In the genomic region with DNA sequence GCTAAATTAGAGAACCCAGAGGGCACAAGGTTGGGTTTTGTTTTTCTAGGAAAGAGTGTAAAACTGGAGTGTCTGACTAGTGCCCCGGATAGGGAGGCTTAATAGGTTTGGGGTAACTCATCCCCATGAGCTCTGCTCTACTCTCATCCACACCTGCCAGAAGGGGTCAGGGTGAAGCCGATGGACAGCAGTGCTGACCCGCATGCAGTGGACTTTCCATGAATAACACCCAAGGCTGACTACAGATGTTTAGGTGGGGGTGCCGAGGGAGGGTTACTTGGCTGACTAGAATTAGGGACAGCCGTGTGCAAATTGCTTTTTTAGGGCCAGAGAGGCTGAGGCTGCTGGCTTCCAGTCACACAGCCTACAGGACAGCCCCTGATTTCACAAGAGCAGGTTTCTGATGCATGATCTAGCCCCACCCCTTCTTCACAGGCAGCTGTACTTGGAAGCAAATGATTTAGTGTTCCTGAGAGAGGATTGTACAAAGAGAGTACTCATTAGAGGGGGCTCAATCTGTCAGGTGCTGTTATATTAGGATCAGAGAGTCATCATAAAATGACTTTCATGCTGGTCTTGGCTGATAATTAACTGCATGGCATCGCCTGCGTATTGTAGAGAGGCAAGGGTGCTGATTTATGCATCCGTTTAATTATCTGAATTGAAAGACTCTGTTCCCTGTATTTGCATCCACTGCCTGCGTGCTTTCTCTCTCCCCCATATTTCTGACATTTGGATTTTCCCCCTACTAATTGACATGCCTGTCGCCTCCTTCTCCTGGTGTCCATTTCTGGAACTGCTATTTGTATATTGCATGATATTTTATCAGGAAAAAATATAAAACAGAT, we compare ENCODE assay signal across 10 cellular contexts. TPM values are rescaled to one million over a fixed set of nuclear protein-coding genes. Genes with fewer than 3 reads are reported as not detected.
DNase-seq lines count a peak whose midpoint lies in the region; ATAC-seq, FAIRE-seq and TF ChIP-seq lines count a peak whose summit lies in the region.
"Had no signal": no experiment of that assay in that cellular context is flagged by ENCODE, and none has a peak within 500 bp of the region (broad histone marks: within the 10 kb centered on the region; RNA-seq: fewer than 3 reads in every experiment).

No MANE protein-coding gene starts in this region.

- peak; percentile 77 to 89 for ATAC-seq in natural killer cell treated with Interleukin-12 subunit alpha and Interleukin-12 subunit beta and Interleukin-15 and Interleukin-18, amount 100 ng/mL, for 72 hours
- ATAC-seq in natural killer cell = no peak
- ATAC-seq: activated T-helper 17 cell treated with anti-CD3 and anti-CD28 coated beads, Interleukin-2, amount 50 U/mL, for 72 hours had no signal

- TF ChIP-seq POLR2A in GM12892 (IDR thresholded peaks at IDR 0.05; ENCODE audit: low read depth, low read length) = no peak
- TF ChIP-seq POLR2A in stomach (IDR thresholded peaks at IDR 0.05) = no peak

- H3K9me3 Mint-ChIP-seq in natural killer cell treated with Interleukin-12 subunit alpha and Interleukin-12 subunit beta and Interleukin-15 and Interleukin-18, amount 100 ng/mL, for 72 hours = peaks cover 3% of the 10 kb centered on the region
- no peaks in the 10 kb centered on the region for H3K9me3 Mint-ChIP-seq in natural killer cell
- H3K9me3 Mint-ChIP-seq: activated T-helper 17 cell treated with anti-CD3 and anti-CD28 coated beads, Interleukin-2, amount 50 U/mL, for 72 hours had no signal

- H3K4me3 ChIP-seq in astrocyte of the spinal cord (ENCODE audit: low read depth, low read length) (no peak overlapping the region), stomach (no peak overlapping the region)

- no peak for TF ChIP-seq CTCF in natural killer cell (IDR thresholded peaks at IDR 0.05)
- peak; percentile 56 for TF ChIP-seq CTCF in astrocyte of the spinal cord (IDR thresholded peaks at IDR 0.05; ENCODE audit: low read depth, low read length)
- no peak for TF ChIP-seq CTCF in stomach (IDR thresholded peaks at IDR 0.05)

- H3K27ac ChIP-seq in stomach = peak overlapping the region in 2 of 5 donors; percentile 2 to 3

- in situ Hi-C loops in astrocyte of the spinal cord (cut with HindIII; ENCODE audit: low sequenced_read_pairs) = no loop called here

- peaks cover 0 to 5% (median 0%) of the 10 kb centered on the region in 3 donors for H3K27me3 ChIP-seq in stomach

- DNase-seq in natural killer cell treated with Interleukin-12 subunit alpha and Interleukin-12 subunit beta and Interleukin-15 and Interleukin-18, amount 100 ng/mL, for 72 hours (ENCODE audit: low spot score) = peak; percentile 66
- DNase-seq in natural killer cell (no peak), astrocyte of the spinal cord (ENCODE audit: low read depth, low spot score) (no peak), DMS153 treated with DMSO at 0.1 percent for 48 hours (lab: John Stamatoyannopoulos, UW; ENCODE audit: unreplicated experiment) (no peak), DMS79 (lab: John Stamatoyannopoulos, UW) (no peak), GM12892 (ENCODE audit: insufficient read length) (no peak), stomach (no peak)
- DNase-seq: CD4-positive, CD25-positive, alpha-beta regulatory T cell had no signal

- FAIRE-seq in islet of Langerhans (lab: Jason Lieb, UNC) (peak; percentile 97), GM12892 (lab: Jason Lieb, UNC) (no peak)

- peaks cover 5 to 29% of the 10 kb centered on the region in 2 donors for H3K4me1 Mint-ChIP-seq in natural killer cell treated with Interleukin-12 subunit alpha and Interleukin-12 subunit beta and Interleukin-15 and Interleukin-18, amount 100 ng/mL, for 72 hours (ENCODE audit: low read depth in 2 of 2)
- no peaks in the 10 kb centered on the region for H3K4me1 Mint-ChIP-seq in natural killer cell
- H3K4me1 Mint-ChIP-seq: activated T-helper 17 cell treated with anti-CD3 and anti-CD28 coated beads, Interleukin-2, amount 50 U/mL, for 72 hours; CD4-positive, CD25-positive, alpha-beta regulatory T cell had no signal

- H3K9me3 ChIP-seq in stomach = no peaks in the 10 kb centered on the region

- H3K27ac Mint-ChIP-seq in natural killer cell treated with Interleukin-12 subunit alpha and Interleukin-12 subunit beta and Interleukin-15 and Interleukin-18, amount 100 ng/mL, for 72 hours = peak overlapping the region in 1 of 2 donors; percentile 71
- no peak overlapping the region for H3K27ac Mint-ChIP-seq in natural killer cell
- H3K27ac Mint-ChIP-seq: activated T-helper 17 cell treated with anti-CD3 and anti-CD28 coated beads, Interleukin-2, amount 50 U/mL, for 72 hours; CD4-positive, CD25-positive, alpha-beta regulatory T cell had no signal

- H3K36me3 ChIP-seq in stomach = peaks cover 0 to 8% (median 3%) of the 10 kb centered on the region in 4 donors

- 65 to 83% (median 79%) methylated on average over 10 of the region's 10 CpGs for WGBS in stomach, 5 donors

- H3K4me1 ChIP-seq in stomach = peaks cover 0 to 53% (median 5%) of the 10 kb centered on the region in 4 donors

- H3K4me3 Mint-ChIP-seq in natural killer cell treated with Interleukin-12 subunit alpha and Interleukin-12 subunit beta and Interleukin-15 and Interleukin-18, amount 100 ng/mL, for 72 hours = peak overlapping the region; percentile 9
- H3K4me3 Mint-ChIP-seq in natural killer cell = no peak overlapping the region
- H3K4me3 Mint-ChIP-seq: activated T-helper 17 cell treated with anti-CD3 and anti-CD28 coated beads, Interleukin-2, amount 50 U/mL, for 72 hours; CD4-positive, CD25-positive, alpha-beta regulatory T cell had no signal

- peaks cover 12 to 28% of the 10 kb centered on the region in 2 donors for H3K27me3 Mint-ChIP-seq in natural killer cell treated with Interleukin-12 subunit alpha and Interleukin-12 subunit beta and Interleukin-15 and Interleukin-18, amount 100 ng/mL, for 72 hours
- H3K27me3 Mint-ChIP-seq in natural killer cell (ENCODE audit: low read depth in 2 of 2) = peaks cover 17 to 44% of the 10 kb centered on the region in 2 donors
- H3K27me3 Mint-ChIP-seq: CD4-positive, CD25-positive, alpha-beta regulatory T cell had no signal

- H3K36me3 Mint-ChIP-seq in natural killer cell treated with Interleukin-12 subunit alpha and Interleukin-12 subunit beta and Interleukin-15 and Interleukin-18, amount 100 ng/mL, for 72 hours = no peaks in the 10 kb centered on the region
- no peaks in the 10 kb centered on the region for H3K36me3 Mint-ChIP-seq in natural killer cell
- H3K36me3 Mint-ChIP-seq: CD4-positive, CD25-positive, alpha-beta regulatory T cell had no signal

- intact Hi-C loops in natural killer cell (cut with micrococcal nuclease) = no loop called here
- intact Hi-C loops in stomach (cut with DNase I; ENCODE audit: low total_unique reads) = no loop called here

- no peak for TF ChIP-seq EP300 in stomach (IDR thresholded peaks at IDR 0.05)

RNA-seq across cellular contexts. Expression of a gene that starts 9.5 kb away (rescaled TPM):
- total RNA-seq in natural killer cell treated with Interleukin-12 subunit alpha and Interleukin-12 subunit beta and Interleukin-15 and Interleukin-18, amount 100 ng/mL, for 72 hours = 1 to 10 TPM; 1.1 to 1.2 TPM
- total RNA-seq in natural killer cell = under 1 TPM in 1 of 3 donors, not detected in 2; 0.65 TPM
- 0.28 TPM for polyA plus RNA-seq in GM12892 (2012; ENCODE audit: missing spikeins)
- total RNA-seq in stomach = 1 to 10 TPM in 2 of 5 donors, under 1 TPM in 1, not detected in 2; 0.58 to 4.8 (median 3.5) TPM
- under 1 TPM in 2 of 3 donors, not detected in 1; 0.44 to 0.85 TPM for polyA plus RNA-seq in stomach
- total RNA-seq: activated T-helper 17 cell treated with anti-CD3 and anti-CD28 coated beads, Interleukin-2, amount 50 U/mL, for 72 hours; CD4-positive, CD25-positive, alpha-beta regulatory T cell had no signal
- polyA plus RNA-seq: CD4-positive, CD25-positive, alpha-beta regulatory T cell had no signal

Comparison
In these comparisons a context has a peak if more than half of its experiments do, and no peak if none do; other contexts are left out.
1. ATAC-seq: peak in natural killer cell treated with Interleukin-12 subunit alpha and Interleukin-12 subunit beta and Interleukin-15 and Interleukin-18, amount 100 ng/mL, for 72 hours (2 of 2); none in natural killer cell (0 of 3).